In genomic region chr2:131104487-131105155, GRCh38 we compare ENCODE assay signal across 8 cellular contexts. TPM values are rescaled to one million over a fixed set of nuclear protein-coding genes. Genes with fewer than 3 reads are reported as not detected.
DNase-seq lines count a peak whose midpoint lies in the region; ATAC-seq, FAIRE-seq and TF ChIP-seq lines count a peak whose summit lies in the region.

No MANE protein-coding gene starts in this region.

- H3K9me3 ChIP-seq in DOHH2 (ENCODE audit: control insufficient read depth, insufficient read depth, low read length) (no peaks in the 10 kb centered on the region), PC-3 (ENCODE audit: low read length) (no peaks in the 10 kb centered on the region), osteoblast (ENCODE audit: low read depth, low read length) (no peaks in the 10 kb centered on the region)

- DNase-seq in HUDEP-2 (lab: John Stamatoyannopoulos, UW; ENCODE audit: unreplicated experiment in 76 of 76): peak in 53 of 76 experiments; percentile 3 to 78 (median 42)
- peak; percentile 46 for DNase-seq in PC-3
- peak; percentile 28 for DNase-seq in activated effector memory CD4-positive, alpha-beta T cell treated with Interleukin-2 at 50 U/mL for 16 hours
- peak; percentile 60 to 76 for DNase-seq in foreskin keratinocyte
- DNase-seq in osteoblast (ENCODE audit: insufficient read length, low spot score, missing footprints): peak; percentile 89
- DNase-seq in urothelium cell line (ENCODE audit: low spot score): peak; percentile 82

- H3K4me2 ChIP-seq in DOHH2 (ENCODE audit: low read length) (peak overlapping the region; percentile 80), PC-3 (ENCODE audit: low read length) (peak overlapping the region; percentile 88), osteoblast (ENCODE audit: insufficient read depth, low read length) (peak overlapping the region; percentile 91)

- FAIRE-seq in urothelium cell line (lab: Jason Lieb, UNC): no peak

- H3K79me2 ChIP-seq in DOHH2 (ENCODE audit: control insufficient read depth, low read length) (peaks cover 46% of the 10 kb centered on the region), PC-3 (ENCODE audit: low read length) (peaks cover 45% of the 10 kb centered on the region), osteoblast (ENCODE audit: insufficient read depth, low read length) (peaks cover 45% of the 10 kb centered on the region)

- POLR2A ChIA-PET in PC-3 (lab: Charles Lee; ENCODE audit: unreplicated experiment): interaction anchor here (0.7 kb wide), 1 partner anchor 332 kb away, joined by 4 read pairs; no protein-coding TSS in a partner anchor

- peaks cover 6% of the 10 kb centered on the region; the same call in 1 of the 2 replicates for H3F3A ChIP-seq in DOHH2 (ENCODE audit: control insufficient read depth, insufficient read depth)
- H3F3A ChIP-seq in PC-3 (ENCODE audit: low read length, unreplicated experiment): no peaks in the 10 kb centered on the region

- H3K9me2 ChIP-seq in DOHH2 (replicated peaks; ENCODE audit: control insufficient read depth, low read length) (no peaks in the 10 kb centered on the region), PC-3 (replicated peaks; ENCODE audit: low read length) (no peaks in the 10 kb centered on the region)

- intact Hi-C loops in PC-3 (cut with micrococcal nuclease): loop anchor here (5.0 kb wide), 1 partner anchor 388 kb away; the partner anchor contains the start of gene MZT2A

- H3K4me3 ChIP-seq in DOHH2 (ENCODE audit: low read length): peak overlapping the region; percentile 99
- H3K4me3 ChIP-seq in PC-3 (ENCODE audit: low read length): peak overlapping the region; percentile 99
- H3K4me3 ChIP-seq in osteoblast (ENCODE audit: insufficient read depth, low read length): peak overlapping the region; percentile 98

- peak overlapping the region; percentile 66 for H3K27ac ChIP-seq in DOHH2 (ENCODE audit: low read depth, low read length)
- peak overlapping the region; percentile 75 for H3K27ac ChIP-seq in PC-3 (ENCODE audit: low read length)
- peak overlapping the region; percentile 40 for H3K27ac ChIP-seq in foreskin keratinocyte
- peak overlapping the region; percentile 95 for H3K27ac ChIP-seq in osteoblast (ENCODE audit: low read depth, low read length)

- H3K36me3 ChIP-seq in DOHH2 (ENCODE audit: control insufficient read depth, low read length) (peaks cover 33% of the 10 kb centered on the region), PC-3 (ENCODE audit: low read depth, low read length) (peaks cover 4% of the 10 kb centered on the region; the same call in 1 of the 2 replicates), osteoblast (ENCODE audit: insufficient read depth, low read length) (no peaks in the 10 kb centered on the region)

- H2AFZ ChIP-seq in PC-3 (ENCODE audit: low read length) (peak overlapping the region; percentile 93), osteoblast (ENCODE audit: low read length) (peak overlapping the region; percentile 75)

- peaks cover 18% of the 10 kb centered on the region; the same call in 1 of the 2 replicates for H4K20me1 ChIP-seq in DOHH2 (ENCODE audit: control insufficient read depth, insufficient read depth, low read depth, low read length)
- peaks cover 27% of the 10 kb centered on the region for H4K20me1 ChIP-seq in PC-3 (ENCODE audit: low read length)
- peaks cover 18% of the 10 kb centered on the region for H4K20me1 ChIP-seq in osteoblast (ENCODE audit: insufficient read depth, low read length)

- H3K27me3 ChIP-seq in DOHH2 (ENCODE audit: control insufficient read depth, low read length): no peaks in the 10 kb centered on the region
- no peaks in the 10 kb centered on the region for H3K27me3 ChIP-seq in PC-3 (ENCODE audit: low read length)
- H3K27me3 ChIP-seq in foreskin keratinocyte: no peaks in the 10 kb centered on the region
- no peaks in the 10 kb centered on the region for H3K27me3 ChIP-seq in osteoblast (ENCODE audit: insufficient read depth, low read length)

- CTCF ChIA-PET in PC-3 (lab: Charles Lee): no interaction called here

- H3K4me1 ChIP-seq in DOHH2 (ENCODE audit: control insufficient read depth, low read length) (peaks cover 25% of the 10 kb centered on the region), PC-3 (ENCODE audit: insufficient read depth, low read length) (peaks cover 20% of the 10 kb centered on the region), foreskin keratinocyte (no peaks in the 10 kb centered on the region), osteoblast (ENCODE audit: insufficient read depth, low read length) (peaks cover 21% of the 10 kb centered on the region)

- peak overlapping the region; percentile 96 for H3K9ac ChIP-seq in PC-3 (ENCODE audit: low read length)

- peak; percentile 73 for ATAC-seq in GM21529 (IDR thresholded peaks at IDR 0.05; ENCODE audit: unreplicated experiment)
- ATAC-seq in PC-3: peak; percentile 71
- ATAC-seq in foreskin keratinocyte: peak; percentile 73

- no peak for TF ChIP-seq CTCF in DOHH2 (IDR thresholded peaks at IDR 0.05; ENCODE audit: low read depth, low read length, poor library complexity, severe bottlenecking)
- TF ChIP-seq CTCF in PC-3 (conservative IDR thresholded peaks at IDR 0.05; ENCODE audit: low read depth, low read length): no peak; the same call in 1 of the 2 replicates
- TF ChIP-seq CTCF in foreskin keratinocyte (conservative IDR thresholded peaks at IDR 0.05): no peak
- TF ChIP-seq CTCF in osteoblast (IDR thresholded peaks at IDR 0.05; ENCODE audit: extremely low read depth, low read depth, low read length): no peak

- TSS peak; percentile 95 for BruUV-seq in PC-3 (replicated peaks; lab: Mats Ljungman, UMichigan)

RNA-seq across cellular contexts. Expression of gene PLEKHB2, which starts 0.5 kb away (rescaled TPM):
- 64.5 and 73.9 TPM in 2 replicates for total RNA-seq in PC-3 (2014; rRNA removed)
- 60.1 and 65.6 TPM in 2 replicates for total RNA-seq in foreskin keratinocyte
- 29.5 and 31.1 TPM in 2 replicates for polyA plus RNA-seq in foreskin keratinocyte
- total RNA-seq in osteoblast: 63.9 and 79.3 TPM in 2 replicates

RNA-seq across cellular contexts. Expression of gene FAM168B, which starts 11.4 kb away (rescaled TPM):
- total RNA-seq in PC-3 (2014; rRNA removed) (91.7 and 103 TPM in 2 replicates), foreskin keratinocyte (66.4 and 67.1 TPM in 2 replicates), osteoblast (100 and 117 TPM in 2 replicates)
- polyA plus RNA-seq in foreskin keratinocyte: 23.8 and 26.6 TPM in 2 replicates

Comparison
In these comparisons a context has a peak if more than half of its experiments do, and no peak if none do; other contexts are left out.
1. Peak in every context shown above with its lines: DNase-seq, ATAC-seq, H3K4me3 ChIP-seq and H3K27ac ChIP-seq.
2. H3K27ac ChIP-seq: peak in every context shown above with its lines; median percentile 95 in osteoblast; 75 in PC-3; 66 in DOHH2; 40 in foreskin keratinocyte.
3. DNase-seq: peak in every context shown above with its lines; median percentile 89 in osteoblast; 82 in urothelium cell line; 68 in foreskin keratinocyte; 46 in PC-3; 42 in HUDEP-2; 28 in activated effector memory CD4-positive, alpha-beta T cell treated with Interleukin-2 at 50 U/mL for 16 hours.